ENCODE assay signal across 20 cellular contexts in the genomic region with DNA sequence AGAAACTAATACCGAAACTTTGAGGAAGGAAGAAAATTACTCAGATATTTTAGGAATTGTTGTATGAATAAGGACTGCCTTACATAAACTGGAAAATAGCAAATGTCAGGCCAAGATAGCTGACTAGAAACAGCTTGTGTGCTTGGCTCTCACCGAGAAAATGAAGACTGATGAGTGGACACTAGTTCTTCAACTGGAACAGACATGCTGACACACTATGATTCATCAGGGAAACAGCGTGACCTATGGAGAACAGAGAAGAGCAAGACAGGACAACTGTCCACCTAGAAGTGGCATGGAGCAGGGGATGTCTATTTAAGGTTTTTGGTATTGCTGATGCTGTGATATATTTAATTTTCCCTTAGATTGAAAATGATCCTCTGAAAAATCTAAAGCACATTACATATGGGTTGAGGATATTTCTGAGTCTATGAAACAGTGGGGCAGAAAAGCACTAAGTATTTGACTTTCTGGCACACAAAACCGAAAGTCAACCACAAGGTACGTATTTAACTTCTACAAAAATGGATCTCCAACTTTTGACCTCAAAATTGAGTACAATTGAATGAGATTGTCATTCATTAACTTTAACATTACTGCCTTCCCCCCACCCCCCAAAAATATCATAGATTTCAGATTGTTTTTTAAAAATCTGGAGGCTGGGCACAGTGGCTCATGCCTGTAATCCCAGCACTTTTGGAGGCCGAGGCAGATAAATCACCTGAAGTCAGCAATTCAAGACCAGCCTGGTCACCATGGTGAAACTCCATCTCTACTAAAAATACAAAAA.
DNase-seq lines count a peak whose midpoint lies in the region; ATAC-seq, FAIRE-seq and TF ChIP-seq lines count a peak whose summit lies in the region.
"Had no signal": no experiment of that assay in that cellular context is flagged by ENCODE, and none has a peak within 500 bp of the region (broad histone marks: within the 10 kb centered on the region; RNA-seq: fewer than 3 reads in every experiment).

No MANE protein-coding gene starts in this region.

- no peak overlapping the region for H3K27ac Mint-ChIP-seq in chondrocyte (ENCODE audit: unreplicated experiment)
- H3K27ac Mint-ChIP-seq: activated naive CD4-positive, alpha-beta T cell treated with anti-CD3 and anti-CD28 coated beads, Interleukin-2, amount 10 ng/mL, durations not matched to agents 7 days and 5 days; IgD-negative memory B cell had no signal

- FAIRE-seq in HepG2 (lab: Jason Lieb, UNC) = no peak
- FAIRE-seq in GM12878 (lab: Jason Lieb, UNC) = no peak
- no peak for FAIRE-seq in urothelium cell line (lab: Jason Lieb, UNC)

- H3K79me2 ChIP-seq in HepG2 (ENCODE audit: insufficient read depth, low read length) (no peaks in the 10 kb centered on the region), GM12878 (ENCODE audit: control insufficient read depth, insufficient read depth, low read length) (no peaks in the 10 kb centered on the region)

- no peak overlapping the region for H3K4me3 Mint-ChIP-seq in chondrocyte (ENCODE audit: unreplicated experiment)
- H3K4me3 Mint-ChIP-seq: activated naive CD4-positive, alpha-beta T cell treated with anti-CD3 and anti-CD28 coated beads, Interleukin-2, amount 10 ng/mL, durations not matched to agents 7 days and 5 days; IgD-negative memory B cell had no signal

- 2% methylated on average over 6 of the region's 6 CpGs for WGBS in HepG2 (ENCODE audit: low lambda C conversion rate)
- WGBS in right lobe of liver (ENCODE audit: insufficient coverage, low coverage, low lambda C conversion rate, missing lambda C conversion rate) = 51% methylated on average over 6 of the region's 6 CpGs
- WGBS in GM12878 (ENCODE audit: insufficient coverage, insufficient replicate concordance, low lambda C conversion rate, missing lambda C conversion rate) = 8% methylated on average over 6 of the region's 6 CpGs

- H3K9ac ChIP-seq in HepG2 (ENCODE audit: insufficient read depth, low read depth, low read length) (no peak overlapping the region), GM12878 (ENCODE audit: control insufficient read depth, insufficient read depth, low read length) (no peak overlapping the region)

- DNase-seq in HepG2 (ENCODE audit: low spot score) (no peak), right lobe of liver (no peak), NCI-H446 (lab: John Stamatoyannopoulos, UW) (peak; percentile 4 to 61), GM12878 (ENCODE audit: low read depth, low spot score) (peak; percentile 5), urothelium cell line (ENCODE audit: low spot score) (peak; percentile 11), pons (ENCODE audit: low spot score) (no peak), dermis blood vessel endothelial cell (no peak), chondrocyte (ENCODE audit: low spot score) (no peak)
- DNase-seq: activated CD4-positive, alpha-beta T cell treated with anti-CD3 and anti-CD28 coated beads for 1 hour; activated naive CD4-positive, alpha-beta T cell treated with anti-CD3 and anti-CD28 coated beads, Interleukin-2, amount 10 ng/mL, durations not matched to agents 7 days and 5 days; GDM1; head of caudate nucleus; kidney; NCI-H1436 treated with DMSO at 0.1 percent for 48 hours; NCI-H524; occipital lobe; stimulated activated CD4-positive, alpha-beta T cell treated with anti-CD3 and anti-CD28 coated beads, Interleukin-4, amount 100 ng/mL, for 24 hours; T-helper 2 cell; tibial artery had no signal

- peak overlapping the region in 1 of 3 experiments; percentile 8; a peak in 1 of 6 replicates for H3K4me3 ChIP-seq in HepG2 (replicated peaks in 1 of 3; ENCODE audit: insufficient read depth in 1 of 3, low read depth in 2 of 3, low read length in 3 of 3)
- no peak overlapping the region for H3K4me3 ChIP-seq in right lobe of liver
- H3K4me3 ChIP-seq in GM12878 = no peak overlapping the region
- H3K4me3 ChIP-seq: tibial artery had no signal

- H3K4me1 Mint-ChIP-seq in chondrocyte (ENCODE audit: low read depth) = no peaks in the 10 kb centered on the region
- H3K4me1 Mint-ChIP-seq: activated naive CD4-positive, alpha-beta T cell treated with anti-CD3 and anti-CD28 coated beads, Interleukin-2, amount 10 ng/mL, durations not matched to agents 7 days and 5 days had no signal

- no peak for TF ChIP-seq CTCF in HepG2 (CRISPR knock-in tag; IDR thresholded peaks at IDR 0.05)
- no peak for TF ChIP-seq CTCF in right lobe of liver (IDR thresholded peaks at IDR 0.05)
- no peak for TF ChIP-seq CTCF in GM12878 (IDR thresholded peaks at IDR 0.05 in 2 of 3, conservative IDR thresholded peaks at IDR 0.05 in 1 of 3; ENCODE audit: control insufficient read depth in 2 of 3, extremely low read depth in 1 of 3, insufficient read depth in 1 of 3, low read depth in 3 of 3, low read length in 3 of 3)
- TF ChIP-seq CTCF in chondrocyte (IDR thresholded peaks at IDR 0.05) = no peak

- H4K20me1 ChIP-seq in HepG2 (ENCODE audit: insufficient read depth, low read length) (no peaks in the 10 kb centered on the region), GM12878 (ENCODE audit: control insufficient read depth, insufficient read depth) (no peaks in the 10 kb centered on the region)

- peaks cover 84% of the 10 kb centered on the region for H3K9me3 ChIP-seq in HepG2 (ENCODE audit: low read length)
- H3K9me3 ChIP-seq in right lobe of liver = no peaks in the 10 kb centered on the region
- H3K9me3 ChIP-seq in GM12878 (replicated peaks; ENCODE audit: control insufficient read depth, insufficient read depth, low read length) = no peaks in the 10 kb centered on the region
- H3K9me3 ChIP-seq: tibial artery had no signal

- no peak for TF ChIP-seq EP300 in HepG2 (IDR thresholded peaks at IDR 0.05; ENCODE audit: low read depth in 2 of 2, low read length in 2 of 2)
- TF ChIP-seq EP300 in HepG2 (CRISPR knock-in tag; IDR thresholded peaks at IDR 0.05; ENCODE audit: borderline replicate concordance) = no peak
- no peak for TF ChIP-seq EP300 in GM12878 (IDR thresholded peaks at IDR 0.05; ENCODE audit: borderline replicate concordance in 1 of 2, control insufficient read depth in 1 of 2, low read depth in 2 of 2, low read length in 2 of 2)

- POLR2A ChIA-PET in HepG2 (lab: Yijun Ruan, JAX) = no interaction called here
- POLR2A ChIA-PET in GM12878 (lab: Charles Lee) = no interaction called here

- in situ Hi-C loops in HepG2 (cut with HindIII; ENCODE audit: extremely low pct_ligation_motif_present, low pct_unique_long_range_greater_than_20kb) (no loop called here), GM12878 (cut with MboI) (no loop called here)

- H3K27ac ChIP-seq in HepG2 (ENCODE audit: extremely low read length, insufficient read depth, low read length) = no peak overlapping the region
- no peak overlapping the region for H3K27ac ChIP-seq in right lobe of liver
- H3K27ac ChIP-seq in GM12878 (ENCODE audit: control insufficient read depth, insufficient read depth) = no peak overlapping the region
- H3K27ac ChIP-seq: tibial artery had no signal

- H3K4me1 ChIP-seq in HepG2 (ENCODE audit: insufficient read depth, low read length) (no peaks in the 10 kb centered on the region), right lobe of liver (no peaks in the 10 kb centered on the region), GM12878 (ENCODE audit: control insufficient read depth, insufficient read depth, low read length) (no peaks in the 10 kb centered on the region)
- H3K4me1 ChIP-seq: tibial artery had no signal

- H3K36me3 ChIP-seq in HepG2 (replicated peaks in 1 of 2; ENCODE audit: control insufficient read depth in 1 of 2, insufficient read depth in 2 of 2, low read length in 2 of 2) (no peaks in the 10 kb centered on the region), right lobe of liver (no peaks in the 10 kb centered on the region), GM12878 (ENCODE audit: control insufficient read depth in 2 of 2, insufficient read depth in 2 of 2, low read length in 1 of 2) (no peaks in the 10 kb centered on the region)
- H3K36me3 ChIP-seq: tibial artery had no signal

- H3K9me3 Mint-ChIP-seq in chondrocyte (ENCODE audit: low read depth) = no peaks in the 10 kb centered on the region
- H3K9me3 Mint-ChIP-seq: IgD-negative memory B cell had no signal

- TF ChIP-seq POLR2A in HepG2 (IDR thresholded peaks at IDR 0.05; ENCODE audit: insufficient read depth in 1 of 2, low read depth in 2 of 2, low read length in 2 of 2) = no peak
- no peak for TF ChIP-seq POLR2A in right lobe of liver (IDR thresholded peaks at IDR 0.05)
- TF ChIP-seq POLR2A in GM12878 (IDR thresholded peaks at IDR 0.05; ENCODE audit: low read depth, low read length) = no peak

- ATAC-seq in HepG2 (peak; percentile 95), right lobe of liver (no peak), GM12878 (peak; percentile 85)

- CTCF ChIA-PET in HepG2 (lab: Yijun Ruan, JAX; ENCODE audit: low intra/inter-chr PET ratio, low total read pairs) (no interaction called here), GM12878 (lab: Yijun Ruan, JAX) (no interaction called here)

- RAD21 ChIA-PET in GM12878 (lab: Charles Lee; ENCODE audit: unreplicated experiment) = no interaction called here

- no TSS peak for BruUV-seq in HepG2 (replicated peaks; lab: Mats Ljungman, UMichigan)
- no TSS peak for BruUV-seq in GM12878 (replicated peaks; lab: Mats Ljungman, UMichigan)

- no peaks in the 10 kb centered on the region for H3K27me3 Mint-ChIP-seq in chondrocyte (ENCODE audit: low read depth)
- H3K27me3 Mint-ChIP-seq: activated naive CD4-positive, alpha-beta T cell treated with anti-CD3 and anti-CD28 coated beads, Interleukin-2, amount 10 ng/mL, durations not matched to agents 7 days and 5 days; IgD-negative memory B cell had no signal

- no peaks in the 10 kb centered on the region for H3K36me3 Mint-ChIP-seq in chondrocyte (ENCODE audit: low read depth)
- H3K36me3 Mint-ChIP-seq: activated naive CD4-positive, alpha-beta T cell treated with anti-CD3 and anti-CD28 coated beads, Interleukin-2, amount 10 ng/mL, durations not matched to agents 7 days and 5 days; IgD-negative memory B cell had no signal

- TF ChIP-seq RAD21 in HepG2 (CRISPR knock-in tag; IDR thresholded peaks at IDR 0.05) = no peak
- no peak for TF ChIP-seq RAD21 in GM12878 (IDR thresholded peaks at IDR 0.05; ENCODE audit: insufficient read depth, low read depth, low read length)

- H3K27me3 ChIP-seq in HepG2 (ENCODE audit: control insufficient read depth in 1 of 2, insufficient read depth in 2 of 2, low read length in 2 of 2) (no peaks in the 10 kb centered on the region), right lobe of liver (no peaks in the 10 kb centered on the region), GM12878 (replicated peaks in 1 of 2; ENCODE audit: control insufficient read depth in 2 of 2, insufficient read depth in 2 of 2, low read length in 1 of 2) (no peaks in the 10 kb centered on the region)
- H3K27me3 ChIP-seq: tibial artery had no signal

- H3K4me2 ChIP-seq in HepG2 (ENCODE audit: low read depth, low read length) = peak overlapping the region; percentile 45
- H3K4me2 ChIP-seq in GM12878 (ENCODE audit: control insufficient read depth, insufficient read depth) = no peak overlapping the region

- intact Hi-C loops in HepG2 (cut with micrococcal nuclease; ENCODE audit: unreplicated experiment) (no loop called here), right lobe of liver (cut with DNase I) (no loop called here), GM12878 (cut with micrococcal nuclease; ENCODE audit: unreplicated experiment) (no loop called here)

- peak overlapping the region; percentile 22 for H2AFZ ChIP-seq in HepG2 (ENCODE audit: low read length)
- no peak overlapping the region for H2AFZ ChIP-seq in GM12878 (ENCODE audit: control insufficient read depth, low read depth, low read length)

- SMC1A ChIA-PET in GM12878 (lab: Charles Lee; ENCODE audit: uncharacterized antibody, unreplicated experiment) = interaction anchor here (0.7 to 2.1 kb wide), 2 partner anchors 33 to 53 kb away, joined by 3 to 10 read pairs; no protein-coding TSS in a partner anchor

Comparison
In these comparisons a context has a peak if more than half of its experiments do, and no peak if none do; other contexts are left out.
1. ATAC-seq: peak in HepG2 (single experiment) and GM12878 (single experiment); none in right lobe of liver (0 of 4).
2. DNase-seq: peak in NCI-H446 (2 of 2), GM12878 (single experiment) and urothelium cell line (single experiment); none in HepG2 (single experiment), right lobe of liver (0 of 3), pons (single experiment), dermis blood vessel endothelial cell (single experiment) and chondrocyte (single experiment).